In genomic region chr1:202516434-202516877, GRCh38 we compare ENCODE assay signal across 23 cellular contexts.
"Had no signal": no experiment of that assay in that cellular context is flagged by ENCODE, and none has a peak within 500 bp of the region (broad histone marks: within the 10 kb centered on the region; RNA-seq: fewer than 3 reads in every experiment).

No MANE protein-coding gene starts in this region.

- ATAC-seq: activated CD8-positive, alpha-beta T cell treated with anti-CD3 and anti-CD28 coated beads, Interleukin-2, amount 10 ng/mL, durations not matched to agents 7 days and 5 days; gastrocnemius medialis; left ventricle myocardium superior; natural killer cell; upper lobe of right lung had no signal

- H3K27me3 ChIP-seq: colonic mucosa, gastrocnemius medialis, right atrium auricular region, thyroid gland, upper lobe of right lung had no signal

- H3K4me1 ChIP-seq: colonic mucosa, upper lobe of right lung had no signal

- H3K36me3 Mint-ChIP-seq: natural killer cell had no signal

- H3K36me3 ChIP-seq: colonic mucosa, gastrocnemius medialis, thyroid gland, upper lobe of right lung had no signal

- DNase-seq: activated CD4-positive, alpha-beta T cell treated with anti-CD3 and anti-CD28 coated beads for 1 hour; activated CD4-positive, alpha-beta T cell treated with anti-CD3 and anti-CD28 coated beads, Interleukin-2, amount 50 U/mL, for 1 hour; activated CD8-positive, alpha-beta T cell treated with anti-CD3 and anti-CD28 coated beads, Interleukin-2, amount 10 ng/mL, durations not matched to agents 7 days and 5 days; activated naive CD4-positive, alpha-beta T cell; amniotic stem cell; colonic mucosa; gastrocnemius medialis; head of caudate nucleus; hypothalamus; left ventricle myocardium superior; mammary epithelial cell; midbrain; natural killer cell; stimulated activated CD4-positive, alpha-beta T cell treated with anti-CD3 and anti-CD28 coated beads, Interleukin-12 subunit alpha, Interleukin-12 subunit beta, amount 100 ng/mL, for 4 hours; substantia nigra; T-helper 1 cell; thyroid gland; upper lobe of right lung had no signal

- H3K27me3 Mint-ChIP-seq: activated naive CD8-positive, alpha-beta T cell; progenitor cell of endocrine pancreas; stimulated activated naive CD8-positive, alpha-beta T cell treated with anti-CD3 and anti-CD28 coated beads, Interleukin-15, Interleukin-2, amounts not matched to agents 100 ng/mL and 50 ng/mL, for 24 hours had no signal

- H3K27ac Mint-ChIP-seq: activated CD8-positive, alpha-beta T cell treated with anti-CD3 and anti-CD28 coated beads, Interleukin-2, amount 10 ng/mL, durations not matched to agents 7 days and 5 days; activated naive CD8-positive, alpha-beta T cell; natural killer cell; progenitor cell of endocrine pancreas; stimulated activated naive CD8-positive, alpha-beta T cell treated with anti-CD3 and anti-CD28 coated beads, Interleukin-15, Interleukin-2, amounts not matched to agents 100 ng/mL and 50 ng/mL, for 24 hours had no signal

- H3K9me3 Mint-ChIP-seq: natural killer cell; stimulated activated naive CD8-positive, alpha-beta T cell treated with anti-CD3 and anti-CD28 coated beads, Interleukin-15, Interleukin-2, amounts not matched to agents 100 ng/mL and 50 ng/mL, for 24 hours had no signal

- H3K4me3 Mint-ChIP-seq: activated CD8-positive, alpha-beta T cell treated with anti-CD3 and anti-CD28 coated beads, Interleukin-2, amount 10 ng/mL, durations not matched to agents 7 days and 5 days; activated naive CD8-positive, alpha-beta T cell; natural killer cell; stimulated activated naive CD8-positive, alpha-beta T cell treated with anti-CD3 and anti-CD28 coated beads, Interleukin-15, Interleukin-2, amounts not matched to agents 100 ng/mL and 50 ng/mL, for 24 hours had no signal

- H3K9me3 ChIP-seq: colonic mucosa, gastrocnemius medialis, right atrium auricular region, thyroid gland, upper lobe of right lung had no signal

- H3K4me3 ChIP-seq: colonic mucosa, gastrocnemius medialis, right atrium auricular region, thyroid gland, upper lobe of right lung had no signal

- H3K27ac ChIP-seq: colonic mucosa, epithelial cell of prostate, gastrocnemius medialis, right atrium auricular region, thyroid gland, upper lobe of right lung had no signal
